Comparison of ENCODE assay signal across 10 cellular contexts in the genomic region with DNA sequence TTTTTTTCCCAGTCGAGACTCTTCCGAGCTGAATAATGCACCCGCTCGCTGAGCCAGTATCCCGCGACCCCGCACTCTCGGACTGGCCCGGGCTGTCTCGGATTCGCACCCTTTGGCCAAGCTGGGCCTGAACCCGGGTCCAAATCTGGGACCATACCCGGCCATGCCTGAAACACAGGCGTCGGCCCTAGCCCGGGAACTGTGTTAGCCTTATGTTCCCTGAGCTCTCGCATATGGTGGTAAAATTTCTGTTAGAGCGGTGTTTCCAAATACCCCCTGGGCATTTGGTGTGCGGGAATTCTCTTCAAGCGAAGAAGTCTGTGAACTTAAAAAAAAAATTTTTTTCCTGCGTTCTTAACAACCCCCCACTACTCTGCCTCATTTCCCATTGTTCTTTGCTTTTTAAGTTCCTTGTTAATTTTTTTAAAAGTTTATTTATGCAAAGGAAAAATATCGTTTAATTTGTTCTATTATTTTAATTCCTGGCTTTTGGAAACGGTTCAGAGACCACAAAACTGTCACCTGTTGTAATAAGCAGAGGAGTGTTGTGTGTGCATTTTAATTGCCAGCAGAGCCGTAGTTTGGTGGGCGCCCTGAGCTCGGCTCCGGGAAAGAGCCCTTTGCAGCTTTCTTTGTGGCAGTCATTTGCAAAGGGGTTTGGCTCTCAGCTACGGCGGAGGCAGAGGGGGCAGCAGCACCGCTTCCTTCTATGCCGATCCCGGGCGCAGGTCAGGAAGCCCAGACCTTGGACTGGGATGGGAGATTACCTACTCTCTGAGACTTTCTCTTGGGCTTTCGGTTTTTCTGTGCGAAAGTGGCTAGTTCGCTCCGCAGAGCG. TPM values are rescaled to one million over a fixed set of nuclear protein-coding genes. Genes with fewer than 3 reads are reported as not detected.
DNase-seq lines count a peak whose midpoint lies in the region; ATAC-seq, FAIRE-seq and TF ChIP-seq lines count a peak whose summit lies in the region.
"Had no signal": no experiment of that assay in that cellular context is flagged by ENCODE, and none has a peak within 500 bp of the region (broad histone marks: within the 10 kb centered on the region; RNA-seq: fewer than 3 reads in every experiment).

No MANE protein-coding gene starts in this region.

- POLR2A ChIA-PET in CD4-positive, alpha-beta T cell (lab: Charles Lee), result interaction anchor here (0.5 kb wide), 1 partner anchor 80 kb away, joined by 3 read pairs; no protein-coding TSS in a partner anchor
- POLR2A ChIA-PET in GM12878 (lab: Charles Lee), result no interaction called here

- no peak for TF ChIP-seq POLR2A in GM12878 (IDR thresholded peaks at IDR 0.05; ENCODE audit: low read depth, low read length)

- WGBS in GM12878 (ENCODE audit: insufficient coverage, insufficient replicate concordance, low lambda C conversion rate, missing lambda C conversion rate), result 2% methylated on average over 38 of the region's 38 CpGs

- H4K20me1 ChIP-seq in GM12878 (ENCODE audit: control insufficient read depth, insufficient read depth), result no peaks in the 10 kb centered on the region

- no peaks in the 10 kb centered on the region for H3K79me2 ChIP-seq in GM12878 (ENCODE audit: control insufficient read depth, insufficient read depth, low read length)

- no peak for TF ChIP-seq CTCF in CD4-positive, alpha-beta T cell (IDR thresholded peaks at IDR 0.05)
- no peak for TF ChIP-seq CTCF in GM12878 (IDR thresholded peaks at IDR 0.05 in 2 of 3, conservative IDR thresholded peaks at IDR 0.05 in 1 of 3; ENCODE audit: control insufficient read depth in 2 of 3, extremely low read depth in 1 of 3, insufficient read depth in 1 of 3, low read depth in 3 of 3, low read length in 3 of 3)
- TF ChIP-seq CTCF in left lung (IDR thresholded peaks at IDR 0.05), result no peak

- H3K27ac Mint-ChIP-seq in CD4-positive, alpha-beta T cell, result no peak overlapping the region
- H3K27ac Mint-ChIP-seq in IgD-negative memory B cell, result peak overlapping the region; percentile 59 to 88 (median 61)

- RAD21 ChIA-PET in GM12878 (lab: Charles Lee; ENCODE audit: unreplicated experiment), result no interaction called here

- no peaks in the 10 kb centered on the region for H3K9me3 Mint-ChIP-seq in CD4-positive, alpha-beta T cell
- H3K9me3 Mint-ChIP-seq in IgD-negative memory B cell, result peaks cover 0 to 3% (median 0%) of the 10 kb centered on the region in 3 donors

- no TSS peak for BruUV-seq in GM12878 (replicated peaks; lab: Mats Ljungman, UMichigan)

- peaks cover 34% of the 10 kb centered on the region for H3K27me3 Mint-ChIP-seq in CD4-positive, alpha-beta T cell
- peaks cover 16% of the 10 kb centered on the region for H3K27me3 Mint-ChIP-seq in IgD-negative memory B cell

- TF ChIP-seq EP300 in GM12878 (IDR thresholded peaks at IDR 0.05; ENCODE audit: borderline replicate concordance in 1 of 2, control insufficient read depth in 1 of 2, low read depth in 2 of 2, low read length in 2 of 2), result no peak

- CTCF ChIA-PET in CD4-positive, alpha-beta T cell (lab: Charles Lee), result no interaction called here
- CTCF ChIA-PET in GM12878 (lab: Yijun Ruan, JAX), result interaction anchor here (1.1 kb wide), 1 partner anchor 186 kb away, joined by 3 read pairs; no protein-coding TSS in a partner anchor

- H3K4me3 Mint-ChIP-seq in CD4-positive, alpha-beta T cell, result peak overlapping the region; percentile 70
- H3K4me3 Mint-ChIP-seq in IgD-negative memory B cell, result peak overlapping the region; percentile 12 to 86 (median 84)

- H3K27ac ChIP-seq in CD4-positive, alpha-beta T cell (ENCODE audit: low read depth, low read length), result no peak overlapping the region
- no peak overlapping the region for H3K27ac ChIP-seq in GM12878 (ENCODE audit: control insufficient read depth, insufficient read depth)
- H3K27ac ChIP-seq in left lung, result no peak overlapping the region

- intact Hi-C loops in CD4-positive, alpha-beta T cell (cut with DNase I, micrococcal nuclease), result no loop called here
- intact Hi-C loops in GM12878 (cut with micrococcal nuclease; ENCODE audit: unreplicated experiment) (no loop called here), left lung (cut with DNase I) (no loop called here)

- no peaks in the 10 kb centered on the region for H3K9me3 ChIP-seq in CD4-positive, alpha-beta T cell (ENCODE audit: control insufficient read depth, low read length)
- no peaks in the 10 kb centered on the region for H3K9me3 ChIP-seq in GM12878 (replicated peaks; ENCODE audit: control insufficient read depth, insufficient read depth, low read length)
- no peaks in the 10 kb centered on the region for H3K9me3 ChIP-seq in mononuclear cell (ENCODE audit: low read depth, low read length)
- H3K9me3 ChIP-seq in left lung, result no peaks in the 10 kb centered on the region

- peak overlapping the region; percentile 28; the same call in 1 of the 2 replicates for H3K4me2 ChIP-seq in GM12878 (ENCODE audit: control insufficient read depth, insufficient read depth)

- in situ Hi-C loops in GM12878 (cut with MboI), result no loop called here

- SMC1A ChIA-PET in GM12878 (lab: Charles Lee; ENCODE audit: uncharacterized antibody, unreplicated experiment), result interaction anchor here (0.6 to 0.9 kb wide), 2 partner anchors 20 to 166 kb away, joined by 3 read pairs; no protein-coding TSS in a partner anchor

- H3K27me3 ChIP-seq in CD4-positive, alpha-beta T cell (ENCODE audit: control insufficient read depth, insufficient read depth, low read length), result peaks cover 98% of the 10 kb centered on the region
- H3K27me3 ChIP-seq in GM12878 (replicated peaks in 1 of 2; ENCODE audit: control insufficient read depth in 2 of 2, insufficient read depth in 2 of 2, low read length in 1 of 2), result peaks cover 30 to 50% of the 10 kb centered on the region in 2 experiments
- H3K27me3 ChIP-seq in mononuclear cell (ENCODE audit: insufficient read depth, low read length), result peaks cover 83% of the 10 kb centered on the region
- H3K27me3 ChIP-seq in left lung, result peaks cover 91 to 100% of the 10 kb centered on the region in 2 donors

- H3K4me1 Mint-ChIP-seq in CD4-positive, alpha-beta T cell (ENCODE audit: low read depth), result peaks cover 36% of the 10 kb centered on the region
- peaks cover 13 to 29% (median 22%) of the 10 kb centered on the region in 3 donors for H3K4me1 Mint-ChIP-seq in IgD-negative memory B cell

- no peaks in the 10 kb centered on the region for H3K36me3 Mint-ChIP-seq in CD4-positive, alpha-beta T cell (ENCODE audit: low read depth)
- peaks cover 3% of the 10 kb centered on the region for H3K36me3 Mint-ChIP-seq in IgD-negative memory B cell

- H3K4me3 ChIP-seq in GM12878, result no peak overlapping the region
- H3K4me3 ChIP-seq in mononuclear cell (ENCODE audit: low read length), result peak overlapping the region; percentile 22
- peak overlapping the region in 1 of 2 donors; percentile 4 for H3K4me3 ChIP-seq in left lung

- DNase-seq in CD4-positive, alpha-beta T cell, result no peak
- no peak for DNase-seq in GM12878 (ENCODE audit: low read depth, low spot score)
- DNase-seq in GM19239 (ENCODE audit: insufficient read length, low spot score), result no peak
- DNase-seq in left lung, result no peak
- DNase-seq: kidney, NCI-H446 treated with DMSO at 0.1 percent for 48 hours had no signal

- H3K36me3 ChIP-seq in GM12878 (ENCODE audit: control insufficient read depth in 2 of 2, insufficient read depth in 2 of 2, low read length in 1 of 2) (no peaks in the 10 kb centered on the region), left lung (no peaks in the 10 kb centered on the region)

- TF ChIP-seq RAD21 in GM12878 (IDR thresholded peaks at IDR 0.05; ENCODE audit: insufficient read depth, low read depth, low read length), result no peak

- no peak for ATAC-seq in CD4-positive, alpha-beta T cell (ENCODE audit: poor library complexity)
- ATAC-seq in GM12878, result no peak
- ATAC-seq in HG03025 (IDR thresholded peaks at IDR 0.05; ENCODE audit: low FRiP score, unreplicated experiment), result no peak
- no peak for ATAC-seq in left lung
- ATAC-seq in GM18870 (IDR thresholded peaks at IDR 0.05; ENCODE audit: unreplicated experiment), result no peak

- H3K4me1 ChIP-seq in GM12878 (ENCODE audit: control insufficient read depth, insufficient read depth, low read length) (no peaks in the 10 kb centered on the region), mononuclear cell (ENCODE audit: insufficient read depth, low read length) (peaks cover 52% of the 10 kb centered on the region), left lung (peaks cover 20 to 49% of the 10 kb centered on the region in 2 donors)

- no peak overlapping the region for H3K9ac ChIP-seq in GM12878 (ENCODE audit: control insufficient read depth, insufficient read depth, low read length)

- H2AFZ ChIP-seq in GM12878 (ENCODE audit: control insufficient read depth, low read depth, low read length), result no peak overlapping the region

- FAIRE-seq in GM12878 (lab: Jason Lieb, UNC), result no peak
- no peak for FAIRE-seq in GM19239 (lab: Jason Lieb, UNC)
- FAIRE-seq: kidney had no signal

RNA-seq across cellular contexts. Expression of gene RNF220, which starts 3.3 kb away (rescaled TPM):
- total RNA-seq in CD4-positive, alpha-beta T cell, result 10 to 100 TPM; 76.0 to 77.9 TPM
- polyA plus RNA-seq in IgD-negative memory B cell (101 TPM), GM12878 (2011; rRNA removed) (35.3 and 49.4 TPM in 2 replicates), GM12878 (2014; fragmentation: Illumina TruSeq; extraction: Trizol) (50.0 and 75.3 TPM in 2 replicates), GM12878 (2014; fragmentation: Nextera tagmentation; extraction: Ambion mirVana) (10 to 100 TPM in 1 of 2 experiments, 1 to 10 TPM in 1; 4.6 to 13.6 TPM), GM12878 (2014; rRNA removed) (84.1 and 84.7 TPM in 2 replicates), GM12878 (2016; fragmentation: Nextera tagmentation; extraction: Ambion mirVana) (10 to 100 TPM; 51.2 to 56.1 TPM)
- 42.0 and 50.1 TPM in 2 replicates for total RNA-seq in GM12878 (2013; cell fraction: nucleolus; rRNA removed)
- total RNA-seq in GM12878 (2014; rRNA removed) (70.0 TPM in 2 replicates), GM12878 (2014; rRNA removed; fragmentation: Illumina TruSeq; extraction: Trizol) (46.7 and 51.3 TPM in 2 replicates), GM12878 (2021) (72.2 and 76.1 TPM in 2 replicates), mononuclear cell (61.4 TPM), left lung (10 to 100 TPM; 50.8 to 58.9 TPM)
- polyA plus RNA-seq in GM12878 (2011; ENCODE audit: low read depth), result 28.7 TPM
- polyA plus RNA-seq in GM12878 (2011; cell fraction: cytosol; rRNA removed), result 62.9 and 63.9 TPM in 2 replicates
- polyA plus RNA-seq in GM12878 (2011; cell fraction: nucleus; rRNA removed), result 86.1 and 91.3 TPM in 2 replicates
- polyA plus RNA-seq in GM12878 (2012), result 47.8 and 79.5 TPM in 2 replicates
- 30.3 and 33.9 TPM in 2 replicates for polyA minus RNA-seq in GM12878 (2011; rRNA and poly(A)+ RNA removed)
- 13.8 and 14.7 TPM in 2 replicates for polyA minus RNA-seq in GM12878 (2011; cell fraction: cytosol; rRNA and poly(A)+ RNA removed)
- polyA minus RNA-seq in GM12878 (2011; cell fraction: nucleus; rRNA and poly(A)+ RNA removed), result 9.9 and 17.9 TPM in 2 replicates

RNA-seq across cellular contexts. Expression of gene ERI3, which starts 53.3 kb away (rescaled TPM):
- total RNA-seq in CD4-positive, alpha-beta T cell, result 10 to 100 TPM; 19.7 to 20.7 TPM
- 41.6 TPM for polyA plus RNA-seq in IgD-negative memory B cell
- total RNA-seq in GM12878 (2013; cell fraction: nucleolus; rRNA removed), result 20.4 and 28.8 TPM in 2 replicates
- 45.4 and 53.0 TPM in 2 replicates for total RNA-seq in GM12878 (2014; rRNA removed)
- 32.2 and 33.4 TPM in 2 replicates for total RNA-seq in GM12878 (2014; rRNA removed; fragmentation: Illumina TruSeq; extraction: Trizol)
- 46.9 and 49.4 TPM in 2 replicates for total RNA-seq in GM12878 (2021)
- polyA plus RNA-seq in GM12878 (2011; ENCODE audit: low read depth), result 18.4 TPM
- 26.3 and 39.0 TPM in 2 replicates for polyA plus RNA-seq in GM12878 (2011; rRNA removed)
- polyA plus RNA-seq in GM12878 (2011; cell fraction: cytosol; rRNA removed), result 63.6 and 72.7 TPM in 2 replicates
- 45.5 and 49.4 TPM in 2 replicates for polyA plus RNA-seq in GM12878 (2011; cell fraction: nucleus; rRNA removed)
- 24.3 and 28.9 TPM in 2 replicates for polyA plus RNA-seq in GM12878 (2012)
- 21.7 and 31.5 TPM in 2 replicates for polyA plus RNA-seq in GM12878 (2014; fragmentation: Illumina TruSeq; extraction: Trizol)
- polyA plus RNA-seq in GM12878 (2014; fragmentation: Nextera tagmentation; extraction: Ambion mirVana), result 10 to 100 TPM; 20.6 to 29.0 TPM
- 43.5 and 43.6 TPM in 2 replicates for polyA plus RNA-seq in GM12878 (2014; rRNA removed)
- 10 to 100 TPM; 73.1 to 90.4 TPM for polyA plus RNA-seq in GM12878 (2016; fragmentation: Nextera tagmentation; extraction: Ambion mirVana)
- polyA minus RNA-seq in GM12878 (2011; rRNA and poly(A)+ RNA removed), result 35.2 and 48.1 TPM in 2 replicates
- polyA minus RNA-seq in GM12878 (2011; cell fraction: cytosol; rRNA and poly(A)+ RNA removed), result 22.9 and 25.1 TPM in 2 replicates
- polyA minus RNA-seq in GM12878 (2011; cell fraction: nucleus; rRNA and poly(A)+ RNA removed), result 17.5 and 21.1 TPM in 2 replicates
- total RNA-seq in mononuclear cell, result 11.3 TPM
- 10 to 100 TPM; 44.5 to 46.9 TPM for total RNA-seq in left lung
